8 cellular contexts compared by ENCODE assay signal in the genomic region with DNA sequence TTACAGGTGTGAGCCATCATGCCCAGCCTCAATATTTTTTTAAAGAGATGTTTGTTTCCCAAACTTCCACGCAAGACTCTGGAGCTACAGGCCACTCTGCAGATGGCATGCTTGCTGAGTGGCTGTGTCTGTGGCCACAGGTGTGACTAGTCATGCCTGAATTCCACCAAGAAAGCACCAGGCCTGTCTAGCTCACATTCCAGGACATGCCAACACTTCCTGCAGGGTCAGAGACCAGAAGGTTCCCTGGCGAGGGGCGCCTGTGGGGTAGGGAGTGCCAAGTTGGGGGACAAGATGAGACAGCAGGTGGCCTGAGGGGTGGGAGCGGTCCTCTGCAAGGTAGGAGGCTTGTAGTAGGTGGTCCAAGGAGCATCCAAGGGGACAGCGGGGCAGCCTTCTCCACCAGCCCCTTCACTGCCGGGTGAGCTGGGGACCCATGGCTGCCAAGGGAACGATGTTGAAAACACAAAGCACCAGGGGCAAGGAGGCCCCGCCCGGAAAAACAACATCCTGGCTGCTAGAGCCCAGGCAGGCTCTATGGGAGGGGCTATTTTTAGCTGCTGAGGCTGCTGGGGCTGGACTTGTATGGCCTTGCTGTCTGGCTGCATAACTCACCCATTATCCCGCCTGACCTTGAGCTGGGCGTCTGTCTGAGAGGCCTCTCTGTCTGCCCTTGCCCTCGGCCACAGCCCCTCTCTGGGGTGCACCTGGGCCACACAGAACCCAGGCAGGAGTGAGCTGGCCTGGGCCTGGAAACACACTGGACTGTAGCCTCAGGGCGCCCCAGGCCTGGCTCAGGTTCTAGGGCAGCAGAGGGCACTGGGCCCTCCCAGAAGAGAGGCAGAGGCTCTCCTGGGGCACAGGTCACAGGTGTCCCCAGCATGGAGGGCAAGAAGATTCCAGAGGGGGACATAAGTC. TPM values are rescaled to one million over a fixed set of nuclear protein-coding genes. Genes with fewer than 3 reads are reported as not detected.
DNase-seq lines count a peak whose midpoint lies in the region; ATAC-seq and TF ChIP-seq lines count a peak whose summit lies in the region.

No MANE protein-coding gene starts in this region.

- H3K27me3 ChIP-seq in BJ (ENCODE audit: control insufficient read depth, insufficient read depth, low read length): no peaks in the 10 kb centered on the region
- H3K27me3 ChIP-seq in foreskin keratinocyte: no peaks in the 10 kb centered on the region
- H3K27me3 ChIP-seq in psoas muscle (ENCODE audit: insufficient read depth in 3 of 3, low read length in 2 of 3): no peaks in the 10 kb centered on the region

- H3K27ac Mint-ChIP-seq in activated T-helper 1 cell treated with anti-CD3 and anti-CD28 coated beads, Interleukin-12 subunit alpha, Interleukin-12 subunit beta, Interleukin-2, Interleukin-4 antibody, amounts not matched to agents 30 ng/mL and 10 ng/mL and 1 ng/mL, durations not matched to agents 14 hours and 24 hours and 36 hours: peak overlapping the region; percentile 84
- no peak overlapping the region for H3K27ac Mint-ChIP-seq in nephron progenitor cell

- no peak overlapping the region for H3K4me3 ChIP-seq in BJ (ENCODE audit: low read depth, low read length)
- H3K4me3 ChIP-seq in psoas muscle: no peak overlapping the region

- peaks cover 2% of the 10 kb centered on the region for H3K36me3 Mint-ChIP-seq in activated T-helper 1 cell treated with anti-CD3 and anti-CD28 coated beads, Interleukin-12 subunit alpha, Interleukin-12 subunit beta, Interleukin-2, Interleukin-4 antibody, amounts not matched to agents 30 ng/mL and 10 ng/mL and 1 ng/mL, durations not matched to agents 14 hours and 24 hours and 36 hours (ENCODE audit: low read depth)
- no peaks in the 10 kb centered on the region for H3K36me3 Mint-ChIP-seq in nephron progenitor cell (ENCODE audit: low read depth)

- peaks cover 37% of the 10 kb centered on the region for H3K4me1 Mint-ChIP-seq in activated T-helper 1 cell treated with anti-CD3 and anti-CD28 coated beads, Interleukin-12 subunit alpha, Interleukin-12 subunit beta, Interleukin-2, Interleukin-4 antibody, amounts not matched to agents 30 ng/mL and 10 ng/mL and 1 ng/mL, durations not matched to agents 14 hours and 24 hours and 36 hours (ENCODE audit: low read depth)
- H3K4me1 Mint-ChIP-seq in nephron progenitor cell: peaks cover 26% of the 10 kb centered on the region

- peak; percentile 59 for ATAC-seq in foreskin keratinocyte
- ATAC-seq in psoas muscle: peak; percentile 53 to 73 (median 70)
- ATAC-seq in GM21717 (IDR thresholded peaks at IDR 0.05; ENCODE audit: unreplicated experiment): no peak
- no peak for ATAC-seq in HG03457 (IDR thresholded peaks at IDR 0.05; ENCODE audit: unreplicated experiment)

- H3K36me3 ChIP-seq in BJ (ENCODE audit: control insufficient read depth, insufficient read depth, low read length) (no peaks in the 10 kb centered on the region), psoas muscle (ENCODE audit: insufficient read depth in 1 of 2, low read depth in 1 of 2) (peaks cover 0 to 20% of the 10 kb centered on the region in 2 donors)

- H3K9me3 ChIP-seq in psoas muscle: no peaks in the 10 kb centered on the region

- H3K27ac ChIP-seq in foreskin keratinocyte (no peak overlapping the region), psoas muscle (peak overlapping the region; percentile 90)

- TF ChIP-seq CTCF in BJ (IDR thresholded peaks at IDR 0.05; ENCODE audit: insufficient read depth, low read depth, low read length) (no peak), foreskin keratinocyte (conservative IDR thresholded peaks at IDR 0.05) (no peak), psoas muscle (IDR thresholded peaks at IDR 0.05) (no peak), nephron progenitor cell (IDR thresholded peaks at IDR 0.05) (no peak)

- DNase-seq in BJ (ENCODE audit: low read depth) (peak; percentile 44), LHCN-M2 (ENCODE audit: low read depth) (peak; percentile 66), foreskin keratinocyte (peak; percentile 54 to 73), psoas muscle (peak; percentile 81 to 89), nephron progenitor cell (no peak)
- DNase-seq in activated T-helper 1 cell treated with anti-CD3 and anti-CD28 coated beads, Interleukin-12 subunit alpha, Interleukin-12 subunit beta, Interleukin-2, Interleukin-4 antibody, amounts not matched to agents 30 ng/mL and 10 ng/mL and 1 ng/mL, durations not matched to agents 14 hours and 24 hours and 36 hours (ENCODE audit: low spot score): peak; percentile 69

- H3K27me3 Mint-ChIP-seq in activated T-helper 1 cell treated with anti-CD3 and anti-CD28 coated beads, Interleukin-12 subunit alpha, Interleukin-12 subunit beta, Interleukin-2, Interleukin-4 antibody, amounts not matched to agents 30 ng/mL and 10 ng/mL and 1 ng/mL, durations not matched to agents 14 hours and 24 hours and 36 hours (ENCODE audit: insufficient read depth): no peaks in the 10 kb centered on the region
- peaks cover 40% of the 10 kb centered on the region for H3K27me3 Mint-ChIP-seq in nephron progenitor cell (ENCODE audit: low read depth, poor library complexity)

- H3K4me1 ChIP-seq in foreskin keratinocyte: peaks cover 25% of the 10 kb centered on the region
- peaks cover 49% of the 10 kb centered on the region for H3K4me1 ChIP-seq in psoas muscle

- POLR2A ChIA-PET in BJ (lab: Charles Lee): interaction anchor here (0.5 kb wide), 1 partner anchor 365 kb away, joined by 5 read pairs; no protein-coding TSS in a partner anchor

- CTCF ChIA-PET in BJ (lab: Yijun Ruan, JAX): interaction anchor here (0.6 to 4.2 kb wide), 7 partner anchors 11 to 202 kb away, joined by 3 to 26 read pairs (median 3); a partner anchor contains a TSS

- WGBS in psoas muscle, 3 donors: 22 to 25% (median 23%) methylated on average over 13 of the region's 13 CpGs

- no peaks in the 10 kb centered on the region for H3K9me3 Mint-ChIP-seq in activated T-helper 1 cell treated with anti-CD3 and anti-CD28 coated beads, Interleukin-12 subunit alpha, Interleukin-12 subunit beta, Interleukin-2, Interleukin-4 antibody, amounts not matched to agents 30 ng/mL and 10 ng/mL and 1 ng/mL, durations not matched to agents 14 hours and 24 hours and 36 hours
- H3K9me3 Mint-ChIP-seq in nephron progenitor cell: no peaks in the 10 kb centered on the region

- peak overlapping the region; percentile 5 for H3K4me3 Mint-ChIP-seq in activated T-helper 1 cell treated with anti-CD3 and anti-CD28 coated beads, Interleukin-12 subunit alpha, Interleukin-12 subunit beta, Interleukin-2, Interleukin-4 antibody, amounts not matched to agents 30 ng/mL and 10 ng/mL and 1 ng/mL, durations not matched to agents 14 hours and 24 hours and 36 hours
- no peak overlapping the region for H3K4me3 Mint-ChIP-seq in nephron progenitor cell

- intact Hi-C loops in activated T-helper 1 cell treated with anti-CD3 and anti-CD28 coated beads, Interleukin-12 subunit alpha, Interleukin-12 subunit beta, Interleukin-2, Interleukin-4 antibody, amounts not matched to agents 30 ng/mL and 10 ng/mL and 1 ng/mL, durations not matched to agents 14 hours and 24 hours and 36 hours (cut with micrococcal nuclease): loop anchor here (1.0 kb wide), 1 partner anchor 17 kb away; a partner anchor contains a TSS
- intact Hi-C loops in psoas muscle (cut with DNase I): no loop called here

RNA-seq across cellular contexts. Expression of a gene that starts 5.7 kb away (rescaled TPM):
- polyA plus RNA-seq in BJ (2011; rRNA removed) (2.4 and 3.2 TPM in 2 replicates), foreskin keratinocyte (49.7 and 50.2 TPM in 2 replicates), psoas muscle (10 to 100 TPM in 2 of 3 donors, 1 to 10 TPM in 1; 8.4 to 17.1 (median 10.9) TPM)
- polyA minus RNA-seq in BJ (2011; rRNA and poly(A)+ RNA removed): 2.4 and 3.7 TPM in 2 replicates
- total RNA-seq in LHCN-M2 (2014; rRNA removed) (11.8 and 11.9 TPM in 2 replicates), foreskin keratinocyte (41.4 and 55.6 TPM in 2 replicates), psoas muscle (10 to 100 TPM in 3 of 4 donors, 1 to 10 TPM in 1; 8.9 to 16.0 (median 10.9) TPM)
- polyA plus RNA-seq in LHCN-M2 (2012): 10.0 TPM
- 30.5 and 32.7 TPM in 2 replicates for total RNA-seq in activated T-helper 1 cell treated with anti-CD3 and anti-CD28 coated beads, Interleukin-12 subunit alpha, Interleukin-12 subunit beta, Interleukin-2, Interleukin-4 antibody, amounts not matched to agents 30 ng/mL and 10 ng/mL and 1 ng/mL, durations not matched to agents 14 hours and 24 hours and 36 hours

RNA-seq across cellular contexts. Expression of a gene that starts 17.6 kb away (rescaled TPM):
- polyA plus RNA-seq in BJ (2011; rRNA removed) (28.5 and 37.0 TPM in 2 replicates), foreskin keratinocyte (73.9 and 74.2 TPM in 2 replicates), psoas muscle (100 to 1,000 TPM; 115 to 174 (median 149) TPM)
- 19.3 and 23.5 TPM in 2 replicates for polyA minus RNA-seq in BJ (2011; rRNA and poly(A)+ RNA removed)
- total RNA-seq in LHCN-M2 (2014; rRNA removed) (27.6 and 33.3 TPM in 2 replicates), foreskin keratinocyte (38.6 and 42.2 TPM in 2 replicates), psoas muscle (100 to 1,000 TPM; 109 to 278 (median 164) TPM)
- polyA plus RNA-seq in LHCN-M2 (2012): 90.1 TPM
- total RNA-seq in activated T-helper 1 cell treated with anti-CD3 and anti-CD28 coated beads, Interleukin-12 subunit alpha, Interleukin-12 subunit beta, Interleukin-2, Interleukin-4 antibody, amounts not matched to agents 30 ng/mL and 10 ng/mL and 1 ng/mL, durations not matched to agents 14 hours and 24 hours and 36 hours: 68.8 and 74.4 TPM in 2 replicates

RNA-seq across cellular contexts. Expression of a gene that starts 24.1 kb away (rescaled TPM):
- 5.5 and 8.6 TPM in 2 replicates for polyA plus RNA-seq in BJ (2011; rRNA removed)
- polyA minus RNA-seq in BJ (2011; rRNA and poly(A)+ RNA removed): 6.7 and 8.5 TPM in 2 replicates
- 29.6 and 32.5 TPM in 2 replicates for total RNA-seq in LHCN-M2 (2014; rRNA removed)
- polyA plus RNA-seq in LHCN-M2 (2012): 9.4 TPM
- 45.0 and 53.7 TPM in 2 replicates for total RNA-seq in activated T-helper 1 cell treated with anti-CD3 and anti-CD28 coated beads, Interleukin-12 subunit alpha, Interleukin-12 subunit beta, Interleukin-2, Interleukin-4 antibody, amounts not matched to agents 30 ng/mL and 10 ng/mL and 1 ng/mL, durations not matched to agents 14 hours and 24 hours and 36 hours
- 17.6 and 20.9 TPM in 2 replicates for total RNA-seq in foreskin keratinocyte
- 12.4 and 12.8 TPM in 2 replicates for polyA plus RNA-seq in foreskin keratinocyte
- 10 to 100 TPM in 2 of 4 donors, 1 to 10 TPM in 2; 9.2 to 10.3 (median 9.7) TPM for total RNA-seq in psoas muscle
- polyA plus RNA-seq in psoas muscle: 10 to 100 TPM in 1 of 3 donors, 1 to 10 TPM in 2; 9.0 to 14.8 (median 9.0) TPM

RNA-seq across cellular contexts. Expression of a gene that starts 28.5 kb away (rescaled TPM):
- 0.28 and 0.40 TPM in 2 replicates for polyA plus RNA-seq in BJ (2011; rRNA removed)
- 0.51 and 0.62 TPM in 2 replicates for polyA minus RNA-seq in BJ (2011; rRNA and poly(A)+ RNA removed)
- total RNA-seq in LHCN-M2 (2014; rRNA removed): 0.69 and 0.71 TPM in 2 replicates
- polyA plus RNA-seq in LHCN-M2 (2012): 0.49 TPM
- total RNA-seq in activated T-helper 1 cell treated with anti-CD3 and anti-CD28 coated beads, Interleukin-12 subunit alpha, Interleukin-12 subunit beta, Interleukin-2, Interleukin-4 antibody, amounts not matched to agents 30 ng/mL and 10 ng/mL and 1 ng/mL, durations not matched to agents 14 hours and 24 hours and 36 hours: 185 and 186 TPM in 2 replicates
- total RNA-seq in foreskin keratinocyte: 0.53 and 1.0 TPM in 2 replicates
- polyA plus RNA-seq in foreskin keratinocyte: 0.80 and 0.82 TPM in 2 replicates
- total RNA-seq in psoas muscle: 10 to 100 TPM in 1 of 4 donors, 1 to 10 TPM in 3; 5.1 to 12.8 (median 7.2) TPM
- 1 to 10 TPM; 1.7 to 3.7 (median 2.2) TPM for polyA plus RNA-seq in psoas muscle

RNA-seq across cellular contexts. Expression of a gene that starts 32.0 kb away (rescaled TPM):
- polyA plus RNA-seq in BJ (2011; rRNA removed) (22.7 and 60.9 TPM in 2 replicates), foreskin keratinocyte (77.8 and 81.8 TPM in 2 replicates), psoas muscle (100 to 1,000 TPM; 104 to 115 (median 107) TPM)
- polyA minus RNA-seq in BJ (2011; rRNA and poly(A)+ RNA removed): 39.1 and 47.6 TPM in 2 replicates
- total RNA-seq in LHCN-M2 (2014; rRNA removed) (28.7 and 37.1 TPM in 2 replicates), foreskin keratinocyte (78.1 and 82.0 TPM in 2 replicates), psoas muscle (100 to 1,000 TPM; 107 to 168 (median 125) TPM)
- polyA plus RNA-seq in LHCN-M2 (2012): 38.5 TPM
- 151 and 160 TPM in 2 replicates for total RNA-seq in activated T-helper 1 cell treated with anti-CD3 and anti-CD28 coated beads, Interleukin-12 subunit alpha, Interleukin-12 subunit beta, Interleukin-2, Interleukin-4 antibody, amounts not matched to agents 30 ng/mL and 10 ng/mL and 1 ng/mL, durations not matched to agents 14 hours and 24 hours and 36 hours

Comparison
In these comparisons a context has a peak if more than half of its experiments do, and no peak if none do; other contexts are left out.
1. ATAC-seq: peak in foreskin keratinocyte (single experiment) and psoas muscle (4 of 4); none in GM21717 (single experiment) and HG03457 (single experiment).